In the genomic region with DNA sequence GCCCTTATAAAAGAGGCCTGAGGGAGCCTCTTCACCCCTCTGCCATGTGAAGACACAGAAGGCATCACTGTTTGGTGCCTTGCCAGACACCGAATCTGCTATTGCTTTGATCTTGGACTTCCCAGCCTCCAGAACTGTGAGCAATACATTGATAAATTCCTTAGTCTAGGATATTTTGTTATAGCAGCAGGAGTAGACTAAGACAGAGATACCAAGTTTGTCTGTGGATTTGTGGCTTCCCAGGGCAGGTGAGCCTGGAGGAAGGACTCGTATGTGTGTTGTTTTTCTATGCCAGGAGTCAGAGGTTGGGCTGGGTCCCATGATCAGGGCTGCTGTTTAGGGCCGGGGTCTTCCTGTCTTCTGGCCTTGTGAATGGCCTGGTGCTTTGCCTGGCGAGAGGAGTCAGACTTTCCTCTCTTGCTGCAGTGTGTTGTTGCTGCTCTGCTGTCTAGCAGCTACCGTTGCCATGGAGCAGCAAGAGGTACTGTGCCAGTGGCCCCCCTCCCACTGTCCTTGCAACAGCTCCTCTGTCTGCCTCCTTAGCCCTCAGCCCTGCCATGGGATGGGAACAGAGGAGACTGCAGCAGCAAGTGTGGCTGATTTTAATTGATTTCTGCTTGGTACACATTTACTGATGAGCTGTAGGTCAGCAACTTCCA, we compare ENCODE assay signal across 13 cellular contexts.
A peak's percentile ranks its signal among the peaks of the same experiment; 100 is the strongest.
DNase-seq lines count a peak whose midpoint lies in the region; ATAC-seq and TF ChIP-seq lines count a peak whose summit lies in the region.
"Had no signal": no experiment of that assay in that cellular context is flagged by ENCODE, and none has a peak within 500 bp of the region (broad histone marks: within the 10 kb centered on the region; RNA-seq: fewer than 3 reads in every experiment).

No MANE protein-coding gene starts in this region.

- peak overlapping the region; percentile 11 to 80 (median 76) for H3K27ac Mint-ChIP-seq in CD4-positive, CD25-positive, alpha-beta regulatory T cell
- H3K27ac Mint-ChIP-seq in T-helper 17 cell: peak overlapping the region; percentile 89

- TF ChIP-seq CTCF in fibroblast of pulmonary artery (IDR thresholded peaks at IDR 0.05; ENCODE audit: low read length, missing control alignments): no peak

- H3K27me3 Mint-ChIP-seq in CD4-positive, CD25-positive, alpha-beta regulatory T cell: no peaks in the 10 kb centered on the region
- no peaks in the 10 kb centered on the region for H3K27me3 Mint-ChIP-seq in T-helper 17 cell

- H3K9me3 Mint-ChIP-seq in CD4-positive, CD25-positive, alpha-beta regulatory T cell: peaks cover 0 to 12% (median 2%) of the 10 kb centered on the region in 7 donors

- peak overlapping the region; percentile 79 for H3K4me3 ChIP-seq in CD4-positive, CD25-positive, alpha-beta regulatory T cell (ENCODE audit: low read depth, low read length)
- H3K4me3 ChIP-seq in fibroblast of pulmonary artery (replicated peaks; ENCODE audit: low read depth, low read length): no peak overlapping the region
- H3K4me3 ChIP-seq: colonic mucosa, thoracic aorta had no signal

- peaks cover 22% of the 10 kb centered on the region for H3K36me3 ChIP-seq in CD4-positive, CD25-positive, alpha-beta regulatory T cell (ENCODE audit: control insufficient read depth, insufficient read depth, low read length)
- H3K36me3 ChIP-seq: colonic mucosa, thoracic aorta had no signal

- H3K4me3 Mint-ChIP-seq in CD4-positive, CD25-positive, alpha-beta regulatory T cell: peak overlapping the region; percentile 21 to 89 (median 72)
- H3K4me3 Mint-ChIP-seq in T-helper 17 cell: peak overlapping the region; percentile 63

- peaks cover 40 to 85% (median 66%) of the 10 kb centered on the region in 4 donors for H3K4me1 Mint-ChIP-seq in CD4-positive, CD25-positive, alpha-beta regulatory T cell
- peaks cover 48% of the 10 kb centered on the region for H3K4me1 Mint-ChIP-seq in T-helper 17 cell

- peak overlapping the region; percentile 78 for H3K27ac ChIP-seq in CD4-positive, CD25-positive, alpha-beta regulatory T cell (ENCODE audit: insufficient read depth, low read length, poor library complexity, severe bottlenecking)
- H3K27ac ChIP-seq: colonic mucosa, thoracic aorta had no signal

- no peaks in the 10 kb centered on the region for H3K27me3 ChIP-seq in CD4-positive, CD25-positive, alpha-beta regulatory T cell (ENCODE audit: control insufficient read depth, insufficient read depth, low read length)
- H3K27me3 ChIP-seq: colonic mucosa had no signal

- DNase-seq in Ammon's horn (ENCODE audit: low spot score) (peak; percentile 78), T-helper 17 cell (no peak), fibroblast of pulmonary artery (ENCODE audit: low read depth) (peak; percentile 19), A172 (ENCODE audit: low spot score) (no peak)
- DNase-seq in CD4-positive, CD25-positive, alpha-beta regulatory T cell: no peak
- DNase-seq: activated CD4-positive, CD25-positive, alpha-beta regulatory T cell treated with anti-CD3 and anti-CD28 coated beads, Interleukin-2, amount 50 U/mL, for 72 hours; colonic mucosa; MV-4-11; NCI-H446 had no signal

- peaks cover 51% of the 10 kb centered on the region for H3K4me1 ChIP-seq in CD4-positive, CD25-positive, alpha-beta regulatory T cell (ENCODE audit: control insufficient read depth, insufficient read depth, low read length, poor library complexity, severe bottlenecking)
- H3K4me1 ChIP-seq: colonic mucosa had no signal

- H3K36me3 Mint-ChIP-seq in CD4-positive, CD25-positive, alpha-beta regulatory T cell: peaks cover 26% of the 10 kb centered on the region
- peaks cover 6% of the 10 kb centered on the region for H3K36me3 Mint-ChIP-seq in T-helper 17 cell (ENCODE audit: low read depth)

- ATAC-seq in CD4-positive, CD25-positive, alpha-beta regulatory T cell (ENCODE audit: low read depth in 2 of 2): peak in 1 of 2 donors; percentile 29
- no peak for ATAC-seq in T-helper 17 cell
- no peak for ATAC-seq in GM21526 (IDR thresholded peaks at IDR 0.05; ENCODE audit: low FRiP score, unreplicated experiment)
- no peak for ATAC-seq in HG03139 (IDR thresholded peaks at IDR 0.05; ENCODE audit: unreplicated experiment)
- no peak for ATAC-seq in GM21528 (IDR thresholded peaks at IDR 0.05; ENCODE audit: low FRiP score, unreplicated experiment)

- peaks cover 4 to 15% of the 10 kb centered on the region in 2 experiments for H3K9me3 ChIP-seq in CD4-positive, CD25-positive, alpha-beta regulatory T cell (ENCODE audit: control insufficient read depth in 2 of 2, low read length in 2 of 2)
- no peaks in the 10 kb centered on the region for H3K9me3 ChIP-seq in T-helper 17 cell (ENCODE audit: control insufficient read depth, low read length, poor library complexity, severe bottlenecking)
- H3K9me3 ChIP-seq: colonic mucosa, thoracic aorta had no signal

Comparison
In these comparisons a context has a peak if more than half of its experiments do, and no peak if none do; other contexts are left out.
1. DNase-seq: peak in Ammon's horn (single experiment) and fibroblast of pulmonary artery (single experiment); none in CD4-positive, CD25-positive, alpha-beta regulatory T cell (0 of 3), T-helper 17 cell (0 of 3) and A172 (single experiment).